ENCODE assay signal across 7 cellular contexts in the genomic region with DNA sequence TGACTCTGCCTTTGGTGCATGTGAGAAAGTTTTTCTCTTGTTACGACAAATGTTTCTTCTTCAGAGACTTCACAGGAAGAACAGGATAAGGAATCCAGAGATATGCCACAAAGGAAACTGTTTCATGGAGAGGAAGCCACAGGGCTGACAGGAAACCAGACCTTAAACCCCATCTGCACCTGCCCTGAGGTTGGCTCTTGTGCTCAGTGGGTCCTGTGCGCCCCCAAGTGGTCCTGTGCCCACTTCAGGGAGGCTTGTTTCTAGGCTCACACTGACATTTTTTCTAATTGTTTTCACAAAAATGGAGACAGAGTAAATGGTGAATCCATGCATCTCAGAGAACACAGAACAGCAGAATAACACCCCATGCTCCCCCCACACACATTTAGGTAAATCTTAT.
A peak's percentile ranks its signal among the peaks of the same experiment; 100 is the strongest.
DNase-seq lines count a peak whose midpoint lies in the region; ATAC-seq and TF ChIP-seq lines count a peak whose summit lies in the region.
"Not testable (repeated sequence)": the region's sequence is repeated elsewhere in the genome, so short reads cannot be mapped to it uniquely, and the experiment has no call there.

No MANE protein-coding gene starts in this region.

- intact Hi-C loops in natural killer cell (cut with micrococcal nuclease) = not testable (repeated sequence)

- CTCF ChIA-PET in activated CD4-positive, alpha-beta T cell treated with anti-CD3 and anti-CD28 coated beads, Interleukin-2, amount 10 ng/mL, durations not matched to agents 7 days and 5 days (lab: Charles Lee) = not testable (repeated sequence)

- H3K9me2 ChIP-seq in DOHH2 (replicated peaks; ENCODE audit: control insufficient read depth, low read length) = not testable (repeated sequence)

- in situ Hi-C loops in GM13977 (cut with MboI; ENCODE audit: low pct_unique_long_range_greater_than_20kb, low sequenced_read_pairs, unreplicated experiment) = not testable (repeated sequence)

- not testable (repeated sequence) for H3K36me3 Mint-ChIP-seq in activated CD4-positive, alpha-beta T cell treated with anti-CD3 and anti-CD28 coated beads, Interleukin-2, amount 10 ng/mL, durations not matched to agents 7 days and 5 days (ENCODE audit: low read depth); activated naive CD8-positive, alpha-beta T cell treated with anti-CD3 and anti-CD28 coated beads, Interleukin-2, amount 10 ng/mL, durations not matched to agents 7 days and 5 days; natural killer cell

- not testable (repeated sequence) for H3K27me3 Mint-ChIP-seq in activated CD4-positive, alpha-beta T cell treated with anti-CD3 and anti-CD28 coated beads, Interleukin-2, amount 10 ng/mL, durations not matched to agents 7 days and 5 days; activated naive CD8-positive, alpha-beta T cell treated with anti-CD3 and anti-CD28 coated beads, Interleukin-2, amount 10 ng/mL, durations not matched to agents 7 days and 5 days; natural killer cell (ENCODE audit: low read depth in 2 of 2)

- peak overlapping the region; percentile 9; the same call in 1 of the 2 replicates for H3K27ac ChIP-seq in DOHH2 (ENCODE audit: low read depth, low read length)

- H3K4me3 Mint-ChIP-seq in activated CD4-positive, alpha-beta T cell treated with anti-CD3 and anti-CD28 coated beads, Interleukin-2, amount 10 ng/mL, durations not matched to agents 7 days and 5 days; natural killer cell: not testable (repeated sequence)
- H3K4me3 Mint-ChIP-seq in activated naive CD8-positive, alpha-beta T cell treated with anti-CD3 and anti-CD28 coated beads, Interleukin-2, amount 10 ng/mL, durations not matched to agents 7 days and 5 days = peak overlapping the region; percentile 51

- peak overlapping the region; percentile 27; the same call in 1 of the 2 replicates for H3K4me2 ChIP-seq in DOHH2 (ENCODE audit: low read length)

- peaks cover 42% of the 10 kb centered on the region for H3K4me1 ChIP-seq in DOHH2 (ENCODE audit: control insufficient read depth, low read length)

- H3K27me3 ChIP-seq in DOHH2 (ENCODE audit: control insufficient read depth, low read length) = not testable (repeated sequence)

- POLR2A ChIA-PET in activated CD4-positive, alpha-beta T cell treated with anti-CD3 and anti-CD28 coated beads, Interleukin-2, amount 10 ng/mL, durations not matched to agents 7 days and 5 days (lab: Charles Lee); activated naive CD8-positive, alpha-beta T cell treated with anti-CD3 and anti-CD28 coated beads, Interleukin-2, amount 10 ng/mL, durations not matched to agents 7 days and 5 days (lab: Charles Lee): not testable (repeated sequence)

- H3K9me3 Mint-ChIP-seq in activated CD4-positive, alpha-beta T cell treated with anti-CD3 and anti-CD28 coated beads, Interleukin-2, amount 10 ng/mL, durations not matched to agents 7 days and 5 days; activated naive CD8-positive, alpha-beta T cell treated with anti-CD3 and anti-CD28 coated beads, Interleukin-2, amount 10 ng/mL, durations not matched to agents 7 days and 5 days; natural killer cell: not testable (repeated sequence)

- not testable (repeated sequence) for H3K4me3 ChIP-seq in DOHH2 (ENCODE audit: low read length)

- H4K20me1 ChIP-seq in DOHH2 (ENCODE audit: control insufficient read depth, insufficient read depth, low read depth, low read length) = not testable (repeated sequence)

- DNase-seq in GM13977 (ENCODE audit: low spot score) (peak; percentile 12), NCI-H748 (lab: John Stamatoyannopoulos, UW; ENCODE audit: unreplicated experiment) (peak; percentile 22)
- peak; percentile 45 for DNase-seq in activated CD4-positive, alpha-beta T cell treated with anti-CD3 and anti-CD28 coated beads, Interleukin-2, amount 10 ng/mL, durations not matched to agents 7 days and 5 days
- DNase-seq in activated T-cell treated with anti-CD3 and anti-CD28 coated beads, Interleukin-2, amount 50 U/mL, for 1 hour = peak; percentile 51
- DNase-seq in activated naive CD8-positive, alpha-beta T cell treated with anti-CD3 and anti-CD28 coated beads, Interleukin-2, amount 10 ng/mL, durations not matched to agents 7 days and 5 days = peak; percentile 46
- DNase-seq in natural killer cell = not testable (repeated sequence)

- ATAC-seq in activated naive CD8-positive, alpha-beta T cell treated with anti-CD3 and anti-CD28 coated beads, Interleukin-2, amount 10 ng/mL, durations not matched to agents 7 days and 5 days (ENCODE audit: low read depth); natural killer cell: not testable (repeated sequence)

- TF ChIP-seq CTCF in DOHH2 (IDR thresholded peaks at IDR 0.05; ENCODE audit: low read depth, low read length, poor library complexity, severe bottlenecking) (peak; percentile 43), GM13977 (IDR thresholded peaks at IDR 0.05; ENCODE audit: extremely low read depth, insufficient read depth, missing control alignments) (peak; percentile 57), natural killer cell (IDR thresholded peaks at IDR 0.05) (peak; percentile 11)

- not testable (repeated sequence) for H3F3A ChIP-seq in DOHH2 (ENCODE audit: control insufficient read depth, insufficient read depth)

- not testable (repeated sequence) for H3K79me2 ChIP-seq in DOHH2 (ENCODE audit: control insufficient read depth, low read length)

- peak overlapping the region; percentile 60 for H3K27ac Mint-ChIP-seq in activated CD4-positive, alpha-beta T cell treated with anti-CD3 and anti-CD28 coated beads, Interleukin-2, amount 10 ng/mL, durations not matched to agents 7 days and 5 days
- H3K27ac Mint-ChIP-seq in activated naive CD8-positive, alpha-beta T cell treated with anti-CD3 and anti-CD28 coated beads, Interleukin-2, amount 10 ng/mL, durations not matched to agents 7 days and 5 days; natural killer cell: not testable (repeated sequence)

- H3K4me1 Mint-ChIP-seq in activated CD4-positive, alpha-beta T cell treated with anti-CD3 and anti-CD28 coated beads, Interleukin-2, amount 10 ng/mL, durations not matched to agents 7 days and 5 days = peaks cover 53% of the 10 kb centered on the region
- peaks cover 23% of the 10 kb centered on the region for H3K4me1 Mint-ChIP-seq in activated naive CD8-positive, alpha-beta T cell treated with anti-CD3 and anti-CD28 coated beads, Interleukin-2, amount 10 ng/mL, durations not matched to agents 7 days and 5 days
- H3K4me1 Mint-ChIP-seq in natural killer cell = peaks cover 15 to 63% of the 10 kb centered on the region in 2 donors

- not testable (repeated sequence) for H3K9me3 ChIP-seq in DOHH2 (ENCODE audit: control insufficient read depth, insufficient read depth, low read length)

- H3K36me3 ChIP-seq in DOHH2 (ENCODE audit: control insufficient read depth, low read length) = not testable (repeated sequence)
